22 cellular contexts compared by ENCODE assay signal in the genomic region with DNA sequence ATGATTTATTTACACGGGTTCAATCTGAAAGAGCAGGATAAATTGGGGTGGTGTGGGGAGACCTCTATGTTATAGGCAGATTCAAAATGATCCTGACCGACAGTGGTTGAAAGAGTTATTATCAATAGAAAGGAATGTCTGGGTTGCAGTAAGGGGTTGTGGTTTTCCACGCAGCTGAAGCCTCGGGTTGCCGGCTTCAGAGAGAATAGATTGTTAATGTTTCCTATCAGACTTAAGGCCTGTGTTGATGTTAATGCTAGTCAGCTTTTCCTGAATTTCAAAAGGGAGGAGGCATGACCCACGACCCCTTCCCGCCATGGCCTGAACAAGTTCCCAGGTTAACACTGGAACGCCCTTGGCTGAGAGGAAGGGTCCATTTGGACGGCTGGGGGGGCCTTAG. TPM values are rescaled to one million over a fixed set of nuclear protein-coding genes. Genes with fewer than 3 reads are reported as not detected.
DNase-seq lines count a peak whose midpoint lies in the region; ATAC-seq, FAIRE-seq and TF ChIP-seq lines count a peak whose summit lies in the region.
"Had no signal": no experiment of that assay in that cellular context is flagged by ENCODE, and none has a peak within 500 bp of the region (broad histone marks: within the 10 kb centered on the region; RNA-seq: fewer than 3 reads in every experiment).

No MANE protein-coding gene starts in this region.

- no peaks in the 10 kb centered on the region for H3K27me3 ChIP-seq in vagina
- H3K27me3 ChIP-seq: cardiac muscle cell, dorsolateral prefrontal cortex had no signal

- no peaks in the 10 kb centered on the region for H3K27me3 Mint-ChIP-seq in activated naive CD8-positive, alpha-beta T cell
- H3K27me3 Mint-ChIP-seq in activated naive CD8-positive, alpha-beta T cell treated with anti-CD3 and anti-CD28 coated beads for 36 hours: no peaks in the 10 kb centered on the region
- H3K27me3 Mint-ChIP-seq in activated T-helper 2 cell treated with anti-CD3 and anti-CD28 coated beads, Interferon-gamma antibody, Interleukin-2, Interleukin-4, amounts not matched to agents 10 μg/mL and 5 μg/mL and 100 μg/mL, durations not matched to agents 14 hours and 24 hours and 36 hours (ENCODE audit: low read depth): no peaks in the 10 kb centered on the region
- H3K27me3 Mint-ChIP-seq in memory B cell (no peaks in the 10 kb centered on the region), type B pancreatic cell (no peaks in the 10 kb centered on the region)

- no peak overlapping the region for H3K27ac Mint-ChIP-seq in activated naive CD8-positive, alpha-beta T cell
- no peak overlapping the region for H3K27ac Mint-ChIP-seq in activated naive CD8-positive, alpha-beta T cell treated with anti-CD3 and anti-CD28 coated beads for 36 hours
- no peak overlapping the region for H3K27ac Mint-ChIP-seq in activated T-helper 2 cell treated with anti-CD3 and anti-CD28 coated beads, Interferon-gamma antibody, Interleukin-2, Interleukin-4, amounts not matched to agents 10 μg/mL and 5 μg/mL and 100 μg/mL, durations not matched to agents 14 hours and 24 hours and 36 hours
- H3K27ac Mint-ChIP-seq in memory B cell (no peak overlapping the region), type B pancreatic cell (peak overlapping the region; percentile 7)

- no peak overlapping the region for H3K27ac ChIP-seq in vagina
- H3K27ac ChIP-seq: cardiac muscle cell, PC-9 had no signal

- no peak overlapping the region for H3K4me3 ChIP-seq in vagina
- H3K4me3 ChIP-seq: cardiac muscle cell, PC-9 had no signal

- DNase-seq in activated naive CD8-positive, alpha-beta T cell treated with anti-CD3 and anti-CD28 coated beads for 36 hours: no peak
- no peak for DNase-seq in activated T-helper 2 cell treated with anti-CD3 and anti-CD28 coated beads, Interferon-gamma antibody, Interleukin-2, Interleukin-4, amounts not matched to agents 10 μg/mL and 5 μg/mL and 100 μg/mL, durations not matched to agents 14 hours and 24 hours and 36 hours (ENCODE audit: low spot score)
- DNase-seq in memory B cell (ENCODE audit: low spot score in 2 of 2): no peak
- DNase-seq in type B pancreatic cell (ENCODE audit: extremely low spot score, unreplicated experiment): no peak
- no peak for DNase-seq in vagina (ENCODE audit: extremely low spot score in 2 of 2)
- no peak for DNase-seq in GM19239 (ENCODE audit: insufficient read length, low spot score)
- DNase-seq: activated CD8-positive, alpha-beta memory T cell treated with anti-CD3 and anti-CD28 coated beads for 24 hours; activated naive CD4-positive, alpha-beta T cell treated with Interleukin-2 at 50 U/mL for 16 hours; dorsolateral prefrontal cortex; islet precursor cell; NCI-H1417 treated with DMSO at 0.1 percent for 48 hours; NCI-H2171; NCI-H748 treated with DMSO at 0.1 percent for 48 hours; occipital lobe; PC-9; stimulated activated CD4-positive, alpha-beta T cell treated with anti-CD3 and anti-CD28 coated beads, Interleukin-2, amount 100 ng/mL, for 48 hours; substantia nigra had no signal

- intact Hi-C loops in activated T-helper 2 cell treated with anti-CD3 and anti-CD28 coated beads, Interferon-gamma antibody, Interleukin-2, Interleukin-4, amounts not matched to agents 10 μg/mL and 5 μg/mL and 100 μg/mL, durations not matched to agents 14 hours and 24 hours and 36 hours (cut with micrococcal nuclease): loop anchor here (10.0 kb wide), 1 partner anchor 161 kb away; a partner anchor contains a TSS
- intact Hi-C loops in vagina (cut with DNase I): no loop called here

- FAIRE-seq in GM19239 (lab: Jason Lieb, UNC): no peak
- FAIRE-seq: TTC549 had no signal

- TF ChIP-seq CTCF in type B pancreatic cell (conservative IDR thresholded peaks at IDR 0.05) (no peak), vagina (IDR thresholded peaks at IDR 0.05) (no peak)

- ATAC-seq in memory B cell (ENCODE audit: low read depth) (no peak), GM19452 (IDR thresholded peaks at IDR 0.05; ENCODE audit: unreplicated experiment) (no peak)
- ATAC-seq: SK-N-SH treated with all-trans-retinoic acid at 6 μM for 48 hours had no signal

- H3K4me3 Mint-ChIP-seq in activated naive CD8-positive, alpha-beta T cell: peak overlapping the region; percentile 66
- no peak overlapping the region for H3K4me3 Mint-ChIP-seq in activated naive CD8-positive, alpha-beta T cell treated with anti-CD3 and anti-CD28 coated beads for 36 hours
- peak overlapping the region; percentile 1 for H3K4me3 Mint-ChIP-seq in activated T-helper 2 cell treated with anti-CD3 and anti-CD28 coated beads, Interferon-gamma antibody, Interleukin-2, Interleukin-4, amounts not matched to agents 10 μg/mL and 5 μg/mL and 100 μg/mL, durations not matched to agents 14 hours and 24 hours and 36 hours (ENCODE audit: low read depth)
- H3K4me3 Mint-ChIP-seq in memory B cell: peak overlapping the region; percentile 37
- H3K4me3 Mint-ChIP-seq in type B pancreatic cell: peak overlapping the region; percentile 67

- H3K4me1 Mint-ChIP-seq in activated naive CD8-positive, alpha-beta T cell (ENCODE audit: low read depth): peaks cover 22% of the 10 kb centered on the region
- peaks cover 24% of the 10 kb centered on the region for H3K4me1 Mint-ChIP-seq in activated naive CD8-positive, alpha-beta T cell treated with anti-CD3 and anti-CD28 coated beads for 36 hours
- peaks cover 18% of the 10 kb centered on the region for H3K4me1 Mint-ChIP-seq in activated T-helper 2 cell treated with anti-CD3 and anti-CD28 coated beads, Interferon-gamma antibody, Interleukin-2, Interleukin-4, amounts not matched to agents 10 μg/mL and 5 μg/mL and 100 μg/mL, durations not matched to agents 14 hours and 24 hours and 36 hours (ENCODE audit: low read depth)
- peaks cover 12% of the 10 kb centered on the region for H3K4me1 Mint-ChIP-seq in memory B cell
- peaks cover 14% of the 10 kb centered on the region for H3K4me1 Mint-ChIP-seq in type B pancreatic cell (ENCODE audit: unreplicated experiment)

- no peaks in the 10 kb centered on the region for H3K9me3 ChIP-seq in vagina

- peaks cover 38% of the 10 kb centered on the region for H3K4me1 ChIP-seq in vagina

- no peak for TF ChIP-seq POLR2A in vagina (IDR thresholded peaks at IDR 0.05)

- H3K9me3 Mint-ChIP-seq in activated naive CD8-positive, alpha-beta T cell (ENCODE audit: low read depth): no peaks in the 10 kb centered on the region
- no peaks in the 10 kb centered on the region for H3K9me3 Mint-ChIP-seq in activated naive CD8-positive, alpha-beta T cell treated with anti-CD3 and anti-CD28 coated beads for 36 hours
- no peaks in the 10 kb centered on the region for H3K9me3 Mint-ChIP-seq in activated T-helper 2 cell treated with anti-CD3 and anti-CD28 coated beads, Interferon-gamma antibody, Interleukin-2, Interleukin-4, amounts not matched to agents 10 μg/mL and 5 μg/mL and 100 μg/mL, durations not matched to agents 14 hours and 24 hours and 36 hours
- H3K9me3 Mint-ChIP-seq in memory B cell (no peaks in the 10 kb centered on the region), type B pancreatic cell (no peaks in the 10 kb centered on the region)

- no peaks in the 10 kb centered on the region for H3K36me3 ChIP-seq in vagina
- H3K36me3 ChIP-seq: cardiac muscle cell had no signal

- peaks cover 2% of the 10 kb centered on the region for H3K36me3 Mint-ChIP-seq in activated naive CD8-positive, alpha-beta T cell
- peaks cover 14% of the 10 kb centered on the region for H3K36me3 Mint-ChIP-seq in activated naive CD8-positive, alpha-beta T cell treated with anti-CD3 and anti-CD28 coated beads for 36 hours
- peaks cover 16% of the 10 kb centered on the region for H3K36me3 Mint-ChIP-seq in activated T-helper 2 cell treated with anti-CD3 and anti-CD28 coated beads, Interferon-gamma antibody, Interleukin-2, Interleukin-4, amounts not matched to agents 10 μg/mL and 5 μg/mL and 100 μg/mL, durations not matched to agents 14 hours and 24 hours and 36 hours (ENCODE audit: low read depth)
- H3K36me3 Mint-ChIP-seq in memory B cell (no peaks in the 10 kb centered on the region), type B pancreatic cell (no peaks in the 10 kb centered on the region)

RNA-seq across cellular contexts. Expression of a gene that starts 2.2 kb away (rescaled TPM):
- 10 to 100 TPM; 69.9 to 70.6 TPM for total RNA-seq in activated naive CD8-positive, alpha-beta T cell treated with anti-CD3 and anti-CD28 coated beads for 36 hours
- total RNA-seq in activated T-helper 2 cell treated with anti-CD3 and anti-CD28 coated beads, Interferon-gamma antibody, Interleukin-2, Interleukin-4, amounts not matched to agents 10 μg/mL and 5 μg/mL and 100 μg/mL, durations not matched to agents 14 hours and 24 hours and 36 hours: 79.3 and 81.0 TPM in 2 replicates
- total RNA-seq in type B pancreatic cell (ENCODE audit: low replicate concordance) (56.5 and 73.8 TPM in 2 replicates), vagina (56.7 TPM)

RNA-seq across cellular contexts. Expression of a gene that starts 4.4 kb away (rescaled TPM):
- 1 to 10 TPM; 4.9 to 6.9 TPM for total RNA-seq in activated naive CD8-positive, alpha-beta T cell treated with anti-CD3 and anti-CD28 coated beads for 36 hours
- total RNA-seq in activated T-helper 2 cell treated with anti-CD3 and anti-CD28 coated beads, Interferon-gamma antibody, Interleukin-2, Interleukin-4, amounts not matched to agents 10 μg/mL and 5 μg/mL and 100 μg/mL, durations not matched to agents 14 hours and 24 hours and 36 hours: 3.5 and 4.1 TPM in 2 replicates
- total RNA-seq in type B pancreatic cell (ENCODE audit: low replicate concordance) (2.7 and 13.5 TPM in 2 replicates), vagina (8.6 TPM)

RNA-seq across cellular contexts. Expression of a gene that starts 29.3 kb away (rescaled TPM):
- total RNA-seq in activated naive CD8-positive, alpha-beta T cell treated with anti-CD3 and anti-CD28 coated beads for 36 hours: 1 to 10 TPM; 2.4 to 3.8 TPM
- 3.5 and 3.7 TPM in 2 replicates for total RNA-seq in activated T-helper 2 cell treated with anti-CD3 and anti-CD28 coated beads, Interferon-gamma antibody, Interleukin-2, Interleukin-4, amounts not matched to agents 10 μg/mL and 5 μg/mL and 100 μg/mL, durations not matched to agents 14 hours and 24 hours and 36 hours
- 2.5 TPM in 2 replicates for total RNA-seq in type B pancreatic cell (ENCODE audit: low replicate concordance)
- not detected for total RNA-seq in vagina
- total RNA-seq: occipital lobe had no signal

RNA-seq across cellular contexts. Expression of a gene that starts 31.9 kb away (rescaled TPM):
- 10 to 100 TPM; 26.6 to 28.4 TPM for total RNA-seq in activated naive CD8-positive, alpha-beta T cell treated with anti-CD3 and anti-CD28 coated beads for 36 hours
- 43.4 and 50.1 TPM in 2 replicates for total RNA-seq in activated T-helper 2 cell treated with anti-CD3 and anti-CD28 coated beads, Interferon-gamma antibody, Interleukin-2, Interleukin-4, amounts not matched to agents 10 μg/mL and 5 μg/mL and 100 μg/mL, durations not matched to agents 14 hours and 24 hours and 36 hours
- total RNA-seq in type B pancreatic cell (ENCODE audit: low replicate concordance): 93.9 and 103 TPM in 2 replicates
- 68.5 TPM for total RNA-seq in vagina

RNA-seq across cellular contexts. Expression of a gene that starts 32.6 kb away (rescaled TPM):
- 10 to 100 TPM; 29.6 to 30.0 TPM for total RNA-seq in activated naive CD8-positive, alpha-beta T cell treated with anti-CD3 and anti-CD28 coated beads for 36 hours
- 31.6 and 31.8 TPM in 2 replicates for total RNA-seq in activated T-helper 2 cell treated with anti-CD3 and anti-CD28 coated beads, Interferon-gamma antibody, Interleukin-2, Interleukin-4, amounts not matched to agents 10 μg/mL and 5 μg/mL and 100 μg/mL, durations not matched to agents 14 hours and 24 hours and 36 hours
- total RNA-seq in type B pancreatic cell (ENCODE audit: low replicate concordance) (20.4 and 25.5 TPM in 2 replicates), vagina (31.2 TPM)
